8 cellular contexts compared by ENCODE assay signal in the genomic region with DNA sequence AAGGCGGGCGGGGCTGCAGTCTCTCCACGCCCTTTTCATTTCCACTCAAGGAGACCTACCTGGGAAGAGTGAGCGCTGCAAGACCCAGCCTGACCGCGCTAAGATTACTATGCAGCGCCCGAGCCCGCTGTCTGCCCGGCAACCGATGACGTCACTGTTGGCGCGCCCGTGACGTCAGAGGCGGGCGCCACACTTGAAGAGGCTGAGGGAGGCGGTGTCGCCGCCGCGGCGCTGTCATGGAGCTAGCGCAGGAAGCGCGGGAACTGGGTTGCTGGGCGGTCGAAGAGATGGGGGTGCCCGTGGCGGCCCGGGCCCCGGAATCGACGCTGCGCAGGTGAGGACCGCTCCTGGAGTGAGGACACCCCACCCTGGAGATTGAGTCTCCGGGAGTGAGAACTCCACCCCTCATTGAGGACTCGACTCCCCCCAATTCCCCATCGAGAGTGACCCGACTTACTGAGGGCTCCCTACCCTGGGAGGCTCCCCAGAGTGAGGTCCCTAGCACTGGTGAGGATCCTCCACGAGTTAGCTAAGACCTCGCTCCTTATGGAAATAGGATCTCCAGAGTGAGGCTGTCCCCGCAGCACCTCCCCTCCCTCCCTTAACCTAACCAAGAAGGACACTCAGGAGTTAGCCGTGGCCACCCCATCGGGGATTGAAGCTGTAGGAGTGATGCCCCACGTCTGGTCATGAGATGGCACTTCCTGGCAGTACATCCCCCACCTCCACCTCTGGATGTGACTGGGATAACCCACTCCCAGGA. TPM values are rescaled to one million over a fixed set of nuclear protein-coding genes. Genes with fewer than 3 reads are reported as not detected.
DNase-seq lines count a peak whose midpoint lies in the region; ATAC-seq lines count a peak whose summit lies in the region.

A gene with protein sequence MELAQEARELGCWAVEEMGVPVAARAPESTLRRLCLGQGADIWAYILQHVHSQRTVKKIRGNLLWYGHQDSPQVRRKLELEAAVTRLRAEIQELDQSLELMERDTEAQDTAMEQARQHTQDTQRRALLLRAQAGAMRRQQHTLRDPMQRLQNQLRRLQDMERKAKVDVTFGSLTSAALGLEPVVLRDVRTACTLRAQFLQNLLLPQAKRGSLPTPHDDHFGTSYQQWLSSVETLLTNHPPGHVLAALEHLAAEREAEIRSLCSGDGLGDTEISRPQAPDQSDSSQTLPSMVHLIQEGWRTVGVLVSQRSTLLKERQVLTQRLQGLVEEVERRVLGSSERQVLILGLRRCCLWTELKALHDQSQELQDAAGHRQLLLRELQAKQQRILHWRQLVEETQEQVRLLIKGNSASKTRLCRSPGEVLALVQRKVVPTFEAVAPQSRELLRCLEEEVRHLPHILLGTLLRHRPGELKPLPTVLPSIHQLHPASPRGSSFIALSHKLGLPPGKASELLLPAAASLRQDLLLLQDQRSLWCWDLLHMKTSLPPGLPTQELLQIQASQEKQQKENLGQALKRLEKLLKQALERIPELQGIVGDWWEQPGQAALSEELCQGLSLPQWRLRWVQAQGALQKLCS (plus strand): TSS at position 177 of the 763 bp plus-strand sequence. CDS start 60 bp downstream, at position 237.

- peak; percentile 93 to 96 (median 94) for DNase-seq in CD8-positive, alpha-beta memory T cell
- DNase-seq in HT1080 (ENCODE audit: low read depth) (peak; percentile 91), NOMO-1 (lab: John Stamatoyannopoulos, UW; ENCODE audit: unreplicated experiment in 2 of 2) (peak; percentile 89 to 95), lung microvascular endothelial cell (ENCODE audit: low read depth in 2 of 2) (peak; percentile 93 to 94)
- peak; percentile 99 for DNase-seq in activated CD8-positive, alpha-beta memory T cell treated with anti-CD3 and anti-CD28 coated beads for 24 hours
- DNase-seq in effector CD8-positive, alpha-beta T cell (lab: John Stamatoyannopoulos, UW) = peak; percentile 93
- DNase-seq in stimulated activated CD4-positive, alpha-beta T cell treated with anti-CD3 and anti-CD28 coated beads, TNF-alpha, amount 100 ng/mL, for 4 hours (ENCODE audit: low read depth in 3 of 3) = peak; percentile 90 to 93 (median 92)

- H3K36me3 ChIP-seq in CD8-positive, alpha-beta memory T cell (ENCODE audit: insufficient read depth, low read length) = no peaks in the 10 kb centered on the region

- peak within 1 kb of the TSS; percentile 54 to 95 (median 90) for H3K27ac Mint-ChIP-seq in CD8-positive, alpha-beta memory T cell

- H3K27ac ChIP-seq in CD8-positive, alpha-beta memory T cell (ENCODE audit: low read depth, low read length) = peak within 1 kb of the TSS; percentile 86

- peak within 1 kb of the TSS; percentile 91 for H3K4me3 ChIP-seq in CD8-positive, alpha-beta memory T cell (ENCODE audit: low read length)

- peak; percentile 59 for ATAC-seq in GM19468 (IDR thresholded peaks at IDR 0.05; ENCODE audit: extremely low read depth, unreplicated experiment)

- CTCF ChIA-PET in CD8-positive, alpha-beta memory T cell (lab: Charles Lee) = interaction anchor here (0.7 to 1.6 kb wide), 4 partner anchors 10 to 334 kb away, joined by 3 to 4 read pairs (median 3); no protein-coding TSS in a partner anchor

- peak within 1 kb of the TSS; percentile 84 to 95 (median 87) for H3K4me3 Mint-ChIP-seq in CD8-positive, alpha-beta memory T cell

- no peaks in the 10 kb centered on the region for H3K27me3 Mint-ChIP-seq in CD8-positive, alpha-beta memory T cell

- H3K9me3 Mint-ChIP-seq in CD8-positive, alpha-beta memory T cell = peaks cover 0 to 4% (median 0%) of the 10 kb centered on the region in 5 donors

- no peaks in the 10 kb centered on the region for H3K27me3 ChIP-seq in CD8-positive, alpha-beta memory T cell (ENCODE audit: insufficient read depth, low read length, poor library complexity, severe bottlenecking)

- H3K4me1 Mint-ChIP-seq in CD8-positive, alpha-beta memory T cell = peaks cover 25 to 41% (median 31%) of the 10 kb centered on the region in 3 donors

- peaks cover 31% of the 10 kb centered on the region for H3K4me1 ChIP-seq in CD8-positive, alpha-beta memory T cell (ENCODE audit: insufficient read depth, low read length)

- peaks cover 0 to 28% (median 6%) of the 10 kb centered on the region in 3 donors for H3K36me3 Mint-ChIP-seq in CD8-positive, alpha-beta memory T cell

- POLR2A ChIA-PET in CD8-positive, alpha-beta memory T cell (lab: Charles Lee) = interaction anchor here (0.6 to 1.0 kb wide), 2 partner anchors 31 to 35 kb away, joined by 3 read pairs; a partner anchor contains a TSS

- no peaks in the 10 kb centered on the region for H3K9me3 ChIP-seq in CD8-positive, alpha-beta memory T cell (ENCODE audit: low read length)

RNA-seq across cellular contexts. Expression of the gene that starts here (rescaled TPM):
- 10 to 100 TPM; 37.3 to 39.3 TPM for total RNA-seq in CD8-positive, alpha-beta memory T cell
- polyA plus RNA-seq in CD8-positive, alpha-beta memory T cell = 6.7 TPM
- 19.7 and 21.1 TPM in 2 replicates for total RNA-seq in HT1080 (2014; rRNA removed; shearing (Covaris generic))
- polyA plus RNA-seq in HT1080 (2015; cell fraction: cytosol; rRNA removed) = 8.8 and 9.8 TPM in 2 replicates
- polyA plus RNA-seq in HT1080 (2015; cell fraction: nucleus; rRNA removed) = 42.6 and 43.6 TPM in 2 replicates
- 3.4 and 3.9 TPM in 2 replicates for total RNA-seq in lung microvascular endothelial cell

Comparison
In these comparisons a context has a peak if more than half of its experiments do, and no peak if none do; other contexts are left out.
1. Peak in every context shown above with its lines: DNase-seq, ATAC-seq, H3K4me3 ChIP-seq and H3K27ac ChIP-seq.